27 cellular contexts compared by ENCODE assay signal in genomic region chr11:133901316-133901715, GRCh38. TPM values are rescaled to one million over a fixed set of nuclear protein-coding genes. Genes with fewer than 3 reads are reported as not detected.
"Had no signal": no experiment of that assay in that cellular context is flagged by ENCODE, and none has a peak within 500 bp of the region (broad histone marks: within the 10 kb centered on the region; RNA-seq: fewer than 3 reads in every experiment).

No MANE protein-coding gene starts in this region.

- DNase-seq: cortex of kidney; effector CD8-positive, alpha-beta T cell; foreskin melanocyte; hippocampal formation; left colon; left ventricle myocardium superior; mammary epithelial cell; natural killer cell; right cardiac atrium; stimulated activated CD4-positive, alpha-beta T cell treated with anti-CD3 and anti-CD28 coated beads, Interleukin-15, amount 100 ng/mL, for 24 hours; stimulated activated CD4-positive, alpha-beta T cell treated with anti-CD3 and anti-CD28 coated beads, Interleukin-1b, Interleukin-23, amount 100 ng/mL, for 48 hours; stimulated activated CD4-positive, alpha-beta T cell treated with anti-CD3 and anti-CD28 coated beads, Interleukin-4, amount 100 ng/mL, for 24 hours; transverse colon had no signal

- H3K27me3 ChIP-seq: dorsolateral prefrontal cortex, heart left ventricle, ovary, transverse colon had no signal

- H3K4me3 ChIP-seq: dorsolateral prefrontal cortex, heart left ventricle, ovary, thoracic aorta, transverse colon had no signal

- H3K9me3 Mint-ChIP-seq: mesothelial cell of epicardium; natural killer cell; stimulated activated memory B cell treated with anti-CD40 and anti-IgM and Interleukin-4, amounts not matched to agents 10 μg/mL and 1 μg/mL and 100 μg/mL, for 72 hours; stimulated activated naive CD8-positive, alpha-beta T cell treated with anti-CD3 and anti-CD28 coated beads, Interleukin-15, amount 100 ng/mL, for 72 hours had no signal

- H3K4me3 Mint-ChIP-seq: mesothelial cell of epicardium; natural killer cell; neural crest cell; stimulated activated memory B cell treated with anti-CD40 and anti-IgM and Interleukin-4, amounts not matched to agents 10 μg/mL and 1 μg/mL and 100 μg/mL, for 72 hours; stimulated activated naive CD8-positive, alpha-beta T cell treated with anti-CD3 and anti-CD28 coated beads, Interleukin-15, amount 100 ng/mL, for 72 hours had no signal

- H3K27me3 Mint-ChIP-seq: progenitor cell of endocrine pancreas; stimulated activated naive CD8-positive, alpha-beta T cell treated with anti-CD3 and anti-CD28 coated beads, Interleukin-15, amount 100 ng/mL, for 72 hours had no signal

- H3K9me3 ChIP-seq: heart left ventricle, ovary, thoracic aorta, transverse colon had no signal

- H3K27ac ChIP-seq: heart left ventricle, ovary, thoracic aorta, transverse colon had no signal

- H3K4me1 Mint-ChIP-seq: mesothelial cell of epicardium; natural killer cell; stimulated activated naive CD8-positive, alpha-beta T cell treated with anti-CD3 and anti-CD28 coated beads, Interleukin-15, amount 100 ng/mL, for 72 hours had no signal

- H3K36me3 ChIP-seq: ovary, transverse colon had no signal

- H3K36me3 Mint-ChIP-seq: mesothelial cell of epicardium; natural killer cell; stimulated activated memory B cell treated with anti-CD40 and anti-IgM and Interleukin-4, amounts not matched to agents 10 μg/mL and 1 μg/mL and 100 μg/mL, for 72 hours had no signal

- H3K27ac Mint-ChIP-seq: mesothelial cell of epicardium; natural killer cell; progenitor cell of endocrine pancreas; stimulated activated memory B cell treated with anti-CD40 and anti-IgM and Interleukin-4, amounts not matched to agents 10 μg/mL and 1 μg/mL and 100 μg/mL, for 72 hours; stimulated activated naive CD8-positive, alpha-beta T cell treated with anti-CD3 and anti-CD28 coated beads, Interleukin-15, amount 100 ng/mL, for 72 hours had no signal

- H3K4me1 ChIP-seq: heart left ventricle, transverse colon had no signal

RNA-seq across cellular contexts. Expression of gene IGSF9B, which starts 55.5 kb away (rescaled TPM):
- total RNA-seq: glomerular endothelial cell had no signal

RNA-seq across cellular contexts. Expression of gene SPATA19, which starts 56.0 kb away (rescaled TPM):
- total RNA-seq: glomerular endothelial cell, heart left ventricle, kidney epithelial cell, left colon, left ventricle myocardium superior, mammary epithelial cell, mesothelial cell of epicardium, mucosa of gallbladder, myocyte, natural killer cell, neural crest cell, ovary, progenitor cell of endocrine pancreas, right cardiac atrium, subcutaneous adipose tissue, thoracic aorta, transverse colon had no signal
